13 cellular contexts compared by ENCODE assay signal in the genomic region with DNA sequence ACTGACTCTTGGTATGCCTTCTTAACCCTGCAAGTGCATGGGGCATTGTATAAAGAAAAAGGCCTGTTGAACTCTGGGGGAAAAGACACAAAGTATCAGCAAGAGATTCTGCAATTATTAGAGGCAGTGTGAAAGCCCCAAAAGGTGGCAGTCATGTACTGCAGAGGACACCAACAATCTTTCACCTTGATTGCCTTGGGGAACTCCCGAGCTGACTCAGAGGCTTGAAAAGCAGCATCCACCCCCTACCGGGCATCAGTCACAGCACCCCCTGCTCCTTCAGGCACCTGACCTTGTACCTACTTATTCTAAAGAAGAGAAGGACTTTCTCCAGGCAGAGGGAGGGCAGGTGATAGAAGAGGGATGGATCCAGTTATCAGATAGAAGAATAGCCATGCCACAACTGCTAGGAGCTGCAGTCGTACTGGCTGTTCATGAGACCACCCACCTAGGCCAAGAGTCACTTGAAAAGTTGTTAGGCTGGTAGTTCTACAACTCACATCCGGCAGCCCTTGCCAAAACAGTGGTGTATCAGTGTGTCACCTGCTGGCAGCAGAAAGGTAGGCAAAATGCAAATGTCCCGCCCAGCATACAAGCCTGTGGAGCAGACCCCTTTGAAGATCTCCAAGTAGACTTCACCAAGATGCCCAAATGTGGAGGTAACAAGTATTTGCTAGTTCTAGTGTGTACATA.
DNase-seq lines count a peak whose midpoint lies in the region; ATAC-seq, FAIRE-seq and TF ChIP-seq lines count a peak whose summit lies in the region.
"Had no signal": no experiment of that assay in that cellular context is flagged by ENCODE, and none has a peak within 500 bp of the region (broad histone marks: within the 10 kb centered on the region; RNA-seq: fewer than 3 reads in every experiment).

No MANE protein-coding gene starts in this region.

- H3K27me3 ChIP-seq in bronchial epithelial cell (ENCODE audit: control insufficient read depth, insufficient read depth, low read length) = no peaks in the 10 kb centered on the region
- H3K27me3 ChIP-seq in Karpas-422 (ENCODE audit: low read length) = no peaks in the 10 kb centered on the region
- H3K27me3 ChIP-seq: stomach had no signal

- TF ChIP-seq CTCF in GM12873 (IDR thresholded peaks at IDR 0.05; ENCODE audit: insufficient read depth, low read depth, low read length, missing control alignments) = peak; percentile 18
- no peak for TF ChIP-seq CTCF in bronchial epithelial cell (IDR thresholded peaks at IDR 0.05; ENCODE audit: insufficient read depth, low read length, severe bottlenecking)

- no peak overlapping the region for H3K4me3 ChIP-seq in bronchial epithelial cell (ENCODE audit: low read depth, low read length)
- no peak overlapping the region for H3K4me3 ChIP-seq in Karpas-422 (ENCODE audit: low read length)
- H3K4me3 ChIP-seq: coronary artery, stomach had no signal

- H3K36me3 ChIP-seq in bronchial epithelial cell (ENCODE audit: control insufficient read depth, insufficient read depth, low read length) (no peaks in the 10 kb centered on the region), Karpas-422 (ENCODE audit: insufficient read depth, low read length) (no peaks in the 10 kb centered on the region)
- H3K36me3 ChIP-seq: stomach had no signal

- DNase-seq in bronchial epithelial cell (ENCODE audit: low read depth) (peak; percentile 10), posterior vena cava (ENCODE audit: low spot score) (no peak), Karpas-422 (no peak), NCI-H2196 treated with DMSO at 0.1 percent for 48 hours (lab: John Stamatoyannopoulos, UW; ENCODE audit: unreplicated experiment) (no peak)
- no peak for DNase-seq in activated CD8-positive, alpha-beta memory T cell treated with anti-CD3 and anti-CD28 coated beads for 24 hours
- DNase-seq: activated T-cell treated with anti-CD3 and anti-CD28 coated beads, Interleukin-2, amount 50 U/mL, for 24 hours; NCI-H446; stomach had no signal

- no peak overlapping the region for H3K27ac ChIP-seq in Karpas-422 (ENCODE audit: low read length)
- H3K27ac ChIP-seq: coronary artery, stomach had no signal

- no peak overlapping the region for H3K9ac ChIP-seq in Karpas-422 (ENCODE audit: low read length)

- no peaks in the 10 kb centered on the region for H3K79me2 ChIP-seq in Karpas-422 (ENCODE audit: low read length)

- H3K4me1 ChIP-seq in Karpas-422 (ENCODE audit: low read length) = no peaks in the 10 kb centered on the region
- H3K4me1 ChIP-seq: stomach had no signal

- intact Hi-C loops in posterior vena cava (cut with DNase I) = no loop called here

- FAIRE-seq in bronchial epithelial cell (lab: Jason Lieb, UNC) = no peak
- FAIRE-seq: GM19239 had no signal

- H4K20me1 ChIP-seq in Karpas-422 (ENCODE audit: insufficient read depth, low read depth, low read length) = no peaks in the 10 kb centered on the region

- ATAC-seq in GM19397 (IDR thresholded peaks at IDR 0.05; ENCODE audit: unreplicated experiment) = peak; percentile 79
- ATAC-seq in HG03442 (IDR thresholded peaks at IDR 0.05; ENCODE audit: unreplicated experiment) = peak; percentile 87

- no peaks in the 10 kb centered on the region for H3K9me2 ChIP-seq in Karpas-422 (replicated peaks; ENCODE audit: insufficient read depth, low read length)

- H3K9me3 ChIP-seq in Karpas-422 (ENCODE audit: low read length) = no peaks in the 10 kb centered on the region

- no peak overlapping the region for H2AFZ ChIP-seq in Karpas-422 (ENCODE audit: low read length)

- no peak overlapping the region for H3K4me2 ChIP-seq in Karpas-422 (ENCODE audit: low read depth, low read length, poor library complexity, severe bottlenecking)
